25 cellular contexts compared by ENCODE assay signal in the genomic region with DNA sequence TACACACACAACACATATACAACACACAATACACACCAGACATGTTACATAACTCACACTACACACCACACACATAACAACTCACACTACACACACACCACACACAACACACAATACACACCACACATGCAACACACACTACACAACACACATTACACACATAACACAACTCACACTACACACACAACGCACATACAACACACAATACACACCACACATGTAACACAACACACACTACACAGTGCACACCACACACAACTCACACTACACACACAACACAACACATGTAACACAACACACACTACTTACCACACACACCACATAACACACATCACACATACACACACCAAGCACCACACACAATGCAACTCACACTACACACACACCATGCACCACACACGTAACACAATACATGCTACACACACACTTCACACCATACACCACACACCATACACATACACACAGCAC.
"Had no signal": no experiment of that assay in that cellular context is flagged by ENCODE, and none has a peak within 500 bp of the region (broad histone marks: within the 10 kb centered on the region; RNA-seq: fewer than 3 reads in every experiment).

No MANE protein-coding gene starts in this region.

- H3K4me3 Mint-ChIP-seq: activated naive CD8-positive, alpha-beta T cell; nephron; stimulated activated naive CD8-positive, alpha-beta T cell treated with anti-CD3 and anti-CD28 coated beads, Interleukin-15, Interleukin-2, amounts not matched to agents 100 ng/mL and 50 ng/mL, for 24 hours; type B pancreatic cell had no signal

- H3K9me3 ChIP-seq: body of pancreas, colonic mucosa, left lung, neutrophil, thoracic aorta, vagina had no signal

- H3K4me1 ChIP-seq: colonic mucosa, left lung, vagina had no signal

- H3K27ac ChIP-seq: body of pancreas, cardiac muscle cell, colonic mucosa, dorsolateral prefrontal cortex, left lung, neutrophil, skin epidermis, thoracic aorta, vagina had no signal

- ATAC-seq: body of pancreas, left lung, sciatic nerve had no signal

- H3K27me3 Mint-ChIP-seq: activated naive CD8-positive, alpha-beta T cell; stimulated activated naive CD8-positive, alpha-beta T cell treated with anti-CD3 and anti-CD28 coated beads, Interleukin-15, Interleukin-2, amounts not matched to agents 100 ng/mL and 50 ng/mL, for 24 hours; type B pancreatic cell had no signal

- H3K4me3 ChIP-seq: body of pancreas, cardiac muscle cell, colonic mucosa, dorsolateral prefrontal cortex, left lung, skin epidermis, thoracic aorta, vagina had no signal

- H3K9me3 Mint-ChIP-seq: nephron; stimulated activated naive CD8-positive, alpha-beta T cell treated with anti-CD3 and anti-CD28 coated beads, Interleukin-15, Interleukin-2, amounts not matched to agents 100 ng/mL and 50 ng/mL, for 24 hours; type B pancreatic cell had no signal

- H3K27ac Mint-ChIP-seq: activated naive CD8-positive, alpha-beta T cell; nephron; stimulated activated naive CD8-positive, alpha-beta T cell treated with anti-CD3 and anti-CD28 coated beads, Interleukin-15, Interleukin-2, amounts not matched to agents 100 ng/mL and 50 ng/mL, for 24 hours; type B pancreatic cell had no signal

- H3K36me3 Mint-ChIP-seq: activated naive CD8-positive, alpha-beta T cell; type B pancreatic cell had no signal

- H3K27me3 ChIP-seq: body of pancreas, cardiac muscle cell, colonic mucosa, dorsolateral prefrontal cortex, left lung, vagina had no signal

- FAIRE-seq: frontal cortex had no signal

- H3K36me3 ChIP-seq: cardiac muscle cell, colonic mucosa, left lung, neutrophil, thoracic aorta, vagina had no signal

- DNase-seq: activated CD4-positive, alpha-beta T cell treated with anti-CD3 and anti-CD28 coated beads for 4 hours; activated CD4-positive, alpha-beta T cell treated with anti-CD3 and anti-CD28 coated beads, Interleukin-2, amount 50 U/mL, for 48 hours; activated CD8-positive, alpha-beta memory T cell treated with anti-CD3 and anti-CD28 coated beads for 24 hours; activated effector memory CD4-positive, alpha-beta T cell treated with Interleukin-2 at 50 U/mL for 16 hours; activated naive CD4-positive, alpha-beta T cell treated with Interleukin-2 at 50 U/mL for 16 hours; aorta; body of pancreas; cerebellar nuclear complex; colonic mucosa; dorsolateral prefrontal cortex; effector memory CD4-positive, alpha-beta T cell; left lung; stimulated activated CD4-positive, alpha-beta T cell treated with anti-CD3 and anti-CD28 coated beads, Interleukin-12 subunit alpha, Interleukin-12 subunit beta, amount 100 ng/mL, for 4 hours; stimulated activated CD4-positive, alpha-beta T cell treated with anti-CD3 and anti-CD28 coated beads, Interleukin-4, amount 100 ng/mL, for 1 hour had no signal
